ENCODE assay signal across 29 cellular contexts in genomic region chr10:63084690-63085377, GRCh38. TPM values are rescaled to one million over a fixed set of nuclear protein-coding genes. Genes with fewer than 3 reads are reported as not detected.
A peak's percentile ranks its signal among the peaks of the same experiment; 100 is the strongest.
DNase-seq lines count a peak whose midpoint lies in the region; ATAC-seq, FAIRE-seq and TF ChIP-seq lines count a peak whose summit lies in the region.
"Had no signal": no experiment of that assay in that cellular context is flagged by ENCODE, and none has a peak within 500 bp of the region (broad histone marks: within the 10 kb centered on the region; RNA-seq: fewer than 3 reads in every experiment).

No MANE protein-coding gene starts in this region.

- no peaks in the 10 kb centered on the region for H3K9me1 ChIP-seq in K562 (ENCODE audit: control insufficient read depth, insufficient read depth, low read length)

- no peak overlapping the region for H3K23ac ChIP-seq in mesenchymal stem cell (ENCODE audit: low read length in 2 of 2)

- in situ Hi-C loops in K562 (cut with MboI) (no loop called here), ACHN (cut with HindIII; ENCODE audit: low pct_ligation_motif_present, low pct_unique_long_range_greater_than_20kb, low sequenced_read_pairs) (no loop called here)

- no peak for TF ChIP-seq EP300 in K562 (IDR thresholded peaks at IDR 0.05; ENCODE audit: low read length)

- H3K36me3 ChIP-seq in K562 (ENCODE audit: control insufficient read depth, insufficient read depth, low read length) (no peaks in the 10 kb centered on the region), mesenchymal stem cell (ENCODE audit: control insufficient read depth in 1 of 2, insufficient read depth in 2 of 2, low read depth in 1 of 2, low read length in 2 of 2) (no peaks in the 10 kb centered on the region), subcutaneous abdominal adipose tissue (ENCODE audit: control insufficient read depth in 5 of 5, insufficient read depth in 5 of 5, low read length in 5 of 5) (no peaks in the 10 kb centered on the region)
- H3K36me3 ChIP-seq: esophagus muscularis mucosa, MG63, ovary had no signal

- H3K4me1 ChIP-seq in K562 (replicated peaks in 1 of 2; ENCODE audit: control insufficient read depth in 2 of 2, insufficient read depth in 2 of 2, low read length in 2 of 2) (no peaks in the 10 kb centered on the region), mesenchymal stem cell (ENCODE audit: control insufficient read depth, insufficient read depth, low read depth, low read length) (no peaks in the 10 kb centered on the region), subcutaneous abdominal adipose tissue (ENCODE audit: control insufficient read depth in 5 of 5, insufficient read depth in 5 of 5, low read length in 5 of 5) (peaks cover 0 to 19% (median 9%) of the 10 kb centered on the region in 5 donors)
- H3K4me1 ChIP-seq: testis had no signal

- CTCF ChIA-PET in K562 (lab: Yijun Ruan, JAX; ENCODE audit: low intra/inter-chr PET ratio) = interaction anchor here (1.3 kb wide), 2 partner anchors 491 to 648 kb away, joined by 7 to 8 read pairs; no protein-coding TSS in a partner anchor

- no peak overlapping the region for H2AK5ac ChIP-seq in mesenchymal stem cell (ENCODE audit: low read length, severe bottlenecking)

- no peak overlapping the region for H3K4me3 ChIP-seq in K562
- no peak overlapping the region for H3K4me3 ChIP-seq in mesenchymal stem cell (ENCODE audit: insufficient read depth in 1 of 2, low read depth in 1 of 2, low read length in 2 of 2)
- no peak overlapping the region for H3K4me3 ChIP-seq in subcutaneous abdominal adipose tissue (ENCODE audit: low read depth in 1 of 5, low read length in 5 of 5)
- H3K4me3 ChIP-seq: esophagus muscularis mucosa, MG63, ovary, testis had no signal

- 9% methylated on average over 4 of the region's 4 CpGs for WGBS in K562 (ENCODE audit: insufficient coverage, low coverage, missing lambda C conversion rate)
- 81% methylated on average over 4 of the region's 4 CpGs for WGBS in mesenchymal stem cell

- H4K91ac ChIP-seq in mesenchymal stem cell (ENCODE audit: low read length) = no peak overlapping the region

- H2BK12ac ChIP-seq in mesenchymal stem cell (ENCODE audit: low read length in 2 of 2) = no peak overlapping the region

- TF ChIP-seq POLR2A in K562 (conservative IDR thresholded peaks at IDR 0.05) = no peak

- no peak for ATAC-seq in K562
- ATAC-seq in GM18907 (IDR thresholded peaks at IDR 0.05; ENCODE audit: unreplicated experiment) = no peak
- ATAC-seq in activated CD4-positive, CD25-positive, alpha-beta regulatory T cell treated with anti-CD3 and anti-CD28 coated beads, Interleukin-2, amount 50 U/mL, for 24 hours = no peak

- no TSS peak for BruUV-seq in K562 (replicated peaks; lab: Mats Ljungman, UMichigan)

- H2BK5ac ChIP-seq in mesenchymal stem cell (ENCODE audit: low read depth, low read length, poor library complexity, severe bottlenecking) = no peak overlapping the region

- H2BK120ac ChIP-seq in mesenchymal stem cell (ENCODE audit: low read depth, low read length) = no peak overlapping the region

- H2AFZ ChIP-seq in K562 (ENCODE audit: low read depth, low read length) (no peak overlapping the region), mesenchymal stem cell (ENCODE audit: low read depth, low read length) (no peak overlapping the region)

- H4K20me1 ChIP-seq in K562 (replicated peaks; ENCODE audit: control insufficient read depth, insufficient read depth, low read length) = no peaks in the 10 kb centered on the region

- H3K18ac ChIP-seq in mesenchymal stem cell (ENCODE audit: low read depth in 1 of 2, low read length in 2 of 2) = no peak overlapping the region

- no peak for TF ChIP-seq RAD21 in K562 (CRISPR knock-in tag; conservative IDR thresholded peaks at IDR 0.05 in 1 of 2, IDR thresholded peaks at IDR 0.05 in 1 of 2)

- POLR2A ChIA-PET in K562 (lab: Yijun Ruan, JAX) = interaction anchor here (0.7 to 1.7 kb wide), 2 partner anchors 9 to 190 kb away, joined by 3 to 5 read pairs; no protein-coding TSS in a partner anchor

- H3K4ac ChIP-seq in mesenchymal stem cell (ENCODE audit: low read depth in 1 of 2, low read length in 2 of 2) = no peak overlapping the region

- TF ChIP-seq CTCF in K562 (IDR thresholded peaks at IDR 0.05 in 2 of 3, conservative IDR thresholded peaks at IDR 0.05 in 1 of 3; ENCODE audit: insufficient read depth in 2 of 3, low read depth in 1 of 3, low read length in 3 of 3) = no peak

- H3K27me3 ChIP-seq in K562 (ENCODE audit: control insufficient read depth in 2 of 2, insufficient read depth in 2 of 2, low read length in 2 of 2) (0 out of 5 replicates have a peak, but pooled peaks cover 0 to 5% of the 10 kb centered on the region in 2 experiments), mesenchymal stem cell (ENCODE audit: control insufficient read depth in 1 of 2, insufficient read depth in 1 of 2, low read length in 2 of 2) (peaks cover 0 to 3% of the 10 kb centered on the region in 2 experiments), subcutaneous abdominal adipose tissue (ENCODE audit: control insufficient read depth in 5 of 5, insufficient read depth in 4 of 5, low read length in 5 of 5) (no peaks in the 10 kb centered on the region)
- H3K27me3 ChIP-seq: MG63, ovary, testis had no signal

- H3K4me2 ChIP-seq in K562 (ENCODE audit: insufficient read depth, low read length) (no peak overlapping the region), mesenchymal stem cell (ENCODE audit: low read length, poor library complexity, severe bottlenecking) (no peak overlapping the region)
- H3K4me2 ChIP-seq: KMS-11 had no signal

- no peak for FAIRE-seq in K562 (lab: Jason Lieb, UNC)
- FAIRE-seq: small intestine, urothelium cell line had no signal

- H3K9me3 ChIP-seq in K562 (replicated peaks; ENCODE audit: control insufficient read depth, insufficient read depth, low read depth, low read length) = no peaks in the 10 kb centered on the region
- no peaks in the 10 kb centered on the region for H3K9me3 ChIP-seq in mesenchymal stem cell (ENCODE audit: control insufficient read depth, low read length)
- H3K9me3 ChIP-seq in subcutaneous abdominal adipose tissue (ENCODE audit: control insufficient read depth in 5 of 5, low read length in 5 of 5) = no peaks in the 10 kb centered on the region
- H3K9me3 ChIP-seq: esophagus muscularis mucosa, MG63, ovary, testis had no signal

- H3K9ac ChIP-seq in K562 (ENCODE audit: insufficient read depth in 1 of 2, low read depth in 2 of 2, low read length in 2 of 2) = no peak overlapping the region
- peak overlapping the region; percentile 53 for H3K9ac ChIP-seq in mesenchymal stem cell (ENCODE audit: low read length)
- no peak overlapping the region for H3K9ac ChIP-seq in subcutaneous abdominal adipose tissue (ENCODE audit: low read length in 5 of 5)
- H3K9ac ChIP-seq: KMS-11 had no signal

- intact Hi-C loops in K562 (cut with micrococcal nuclease) = loop anchor here (5.0 kb wide), 5 partner anchors 72 to 648 kb away; no protein-coding TSS in a partner anchor

- H4K8ac ChIP-seq in mesenchymal stem cell (ENCODE audit: low read length) = no peak overlapping the region

- H3K79me1 ChIP-seq in mesenchymal stem cell (replicated peaks; ENCODE audit: low read length, poor library complexity, severe bottlenecking) = no peaks in the 10 kb centered on the region

- DNase-seq in EH (ENCODE audit: low read depth) = peak; percentile 45
- no peak for DNase-seq in K562 (ENCODE audit: extremely low read depth in 1 of 4, low spot score in 3 of 4)
- DNase-seq in mesenchymal stem cell = no peak
- DNase-seq in AML-193 (lab: John Stamatoyannopoulos, UW) = no peak
- no peak for DNase-seq in ACHN
- DNase-seq: activated CD4-positive, alpha-beta T cell treated with anti-CD3 and anti-CD28 coated beads, Interleukin-2, amount 50 U/mL, for 4 hours; activated naive CD4-positive, alpha-beta T cell; activated naive CD8-positive, alpha-beta T cell treated with anti-CD3 and anti-CD28 coated beads, Interleukin-2, amount 50 U/mL, for 24 hours; activated T-cell treated with anti-CD3 and anti-CD28 coated beads, Interleukin-2, amount 50 U/mL, for 72 hours; DMS79 treated with DMSO at 0.1 percent for 48 hours; GF-D8; hippocampal formation; left cardiac atrium; MG63; NCI-H2029 treated with DMSO at 0.1 percent for 48 hours; ovary; small intestine; stimulated activated CD4-positive, alpha-beta T cell treated with anti-CD3 and anti-CD28 coated beads, Interleukin-1b, Interleukin-23, amount 100 ng/mL, for 48 hours; stimulated activated naive CD8-positive, alpha-beta T cell treated with anti-CD3 and anti-CD28 coated beads, Interleukin-15, Interleukin-2, amounts not matched to agents 100 U/mL and 50 U/mL, for 24 hours; T-helper 2 cell; testis had no signal

- no peak overlapping the region for H3K14ac ChIP-seq in mesenchymal stem cell (ENCODE audit: low read length in 2 of 2)

- H3K27ac ChIP-seq in K562 (ENCODE audit: extremely low read depth, low read depth, low read length) = no peak overlapping the region
- H3K27ac ChIP-seq in mesenchymal stem cell (ENCODE audit: low read length, poor library complexity, severe bottlenecking) = peak overlapping the region; percentile 38
- peak overlapping the region; percentile 64 for H3K27ac ChIP-seq in subcutaneous abdominal adipose tissue (ENCODE audit: low read depth, low read length)
- H3K27ac ChIP-seq: C4-2B, HL-60, KMS-11, ovary had no signal

- no peaks in the 10 kb centered on the region for H3K79me2 ChIP-seq in K562 (ENCODE audit: control insufficient read depth, insufficient read depth, low read length)

- no peak overlapping the region for H2BK15ac ChIP-seq in mesenchymal stem cell (ENCODE audit: low read depth, poor library complexity, severe bottlenecking)

TF ChIP-seq in K562, 482 proteins besides CTCF, POLR2A, EP300 and RAD21 (continues in another document):
- TF ChIP-seq C11orf30 (IDR thresholded peaks at IDR 0.05; ENCODE audit: low read depth) = peak; percentile 52; the same call in 1 of the 2 replicates

RNA-seq across cellular contexts. Expression of gene NRBF2, which starts 48.3 kb away (rescaled TPM):
- total RNA-seq in K562 (2011; cell fraction: chromatin; rRNA removed; ENCODE audit: low replicate concordance) = 7.5 and 15.7 TPM in 2 replicates
- 7.6 and 9.2 TPM in 2 replicates for total RNA-seq in K562 (2011; cell fraction: nucleolus; rRNA removed)
- total RNA-seq in K562 (2011; cell fraction: nucleoplasm; rRNA removed) = 6.8 and 7.9 TPM in 2 replicates
- 20.2 and 20.8 TPM in 2 replicates for total RNA-seq in K562 (2014; rRNA removed)
- 29.7 and 34.1 TPM in 2 replicates for total RNA-seq in K562 (2014; rRNA removed; fragmentation: Illumina TruSeq; extraction: Trizol)
- total RNA-seq in K562 (2015; rRNA removed; fragmentation: Illumina TruSeq; extraction: Trizol) = 30.5 and 32.1 TPM in 2 replicates
- total RNA-seq in K562 (2021) = 22.1 and 23.8 TPM in 2 replicates
- polyA plus RNA-seq in K562 (2011; rRNA removed) = 26.5 and 30.5 TPM in 2 replicates
- 8.0 and 11.5 TPM in 2 replicates for polyA plus RNA-seq in K562 (2011; cell fraction: cytosol; rRNA removed)
- 5.8 and 9.5 TPM in 2 replicates for polyA plus RNA-seq in K562 (2011; cell fraction: nucleus; rRNA removed)
- polyA plus RNA-seq in K562 (2012) = 25.5 and 27.5 TPM in 2 replicates
- 27.9 and 33.5 TPM in 2 replicates for polyA plus RNA-seq in K562 (2014; fragmentation: Illumina TruSeq; extraction: Trizol)
- 10 to 100 TPM; 38.1 to 52.1 TPM for polyA plus RNA-seq in K562 (2014; fragmentation: Nextera tagmentation; extraction: Ambion mirVana)
- polyA plus RNA-seq in K562 (2014; rRNA removed) = 24.7 and 25.3 TPM in 2 replicates
- 15.8 and 20.3 TPM in 2 replicates for polyA minus RNA-seq in K562 (2011; rRNA and poly(A)+ RNA removed)
- polyA minus RNA-seq in K562 (2011; cell fraction: cytosol; rRNA and poly(A)+ RNA removed) = 8.4 and 12.0 TPM in 2 replicates
- polyA minus RNA-seq in K562 (2011; cell fraction: nucleus; rRNA and poly(A)+ RNA removed) = 4.4 and 7.7 TPM in 2 replicates
- polyA plus RNA-seq in mesenchymal stem cell (2013, experiment 1 of 2) = 42.8 TPM
- 42.3 TPM for polyA plus RNA-seq in mesenchymal stem cell (2013, experiment 2 of 2)
